In genomic region chr9:86434039-86434726, GRCh38 we compare ENCODE assay signal across 9 cellular contexts.
DNase-seq lines count a peak whose midpoint lies in the region; ATAC-seq and TF ChIP-seq lines count a peak whose summit lies in the region.
"Had no signal": no experiment of that assay in that cellular context is flagged by ENCODE, and none has a peak within 500 bp of the region (broad histone marks: within the 10 kb centered on the region; RNA-seq: fewer than 3 reads in every experiment).

No MANE protein-coding gene starts in this region.

- no peak overlapping the region for H2AK5ac ChIP-seq in IMR-90 (ENCODE audit: low read depth, low read length)

- H4K5ac ChIP-seq in IMR-90 (ENCODE audit: low read depth, low read length): no peak overlapping the region

- H3K9me3 ChIP-seq in IMR-90 (ENCODE audit: control insufficient read depth, insufficient read depth, low read length): no peaks in the 10 kb centered on the region
- peaks cover 3% of the 10 kb centered on the region for H3K9me3 ChIP-seq in SJCRH30 (replicated peaks)
- peaks cover 0 to 12% (median 0%) of the 10 kb centered on the region in 3 donors for H3K9me3 ChIP-seq in esophagus squamous epithelium
- H3K9me3 ChIP-seq in neural cell (ENCODE audit: low read length): no peaks in the 10 kb centered on the region
- H3K9me3 ChIP-seq: neutrophil had no signal

- no peaks in the 10 kb centered on the region for H3K9me2 ChIP-seq in neural cell (ENCODE audit: insufficient read depth, low read length)

- H3K79me2 ChIP-seq in neural cell (replicated peaks; ENCODE audit: insufficient read depth, low read length): no peaks in the 10 kb centered on the region

- no peaks in the 10 kb centered on the region for H3K27me3 Mint-ChIP-seq in activated T-helper 2 cell treated with anti-CD3 and anti-CD28 coated beads, Interferon-gamma antibody, Interleukin-2, Interleukin-4, amounts not matched to agents 10 μg/mL and 5 μg/mL and 100 μg/mL, durations not matched to agents 14 hours and 24 hours and 36 hours (ENCODE audit: low read depth)

- TF ChIP-seq EP300 in neural cell (conservative IDR thresholded peaks at IDR 0.05; ENCODE audit: poor library complexity, severe bottlenecking): no peak

- in situ Hi-C loops in IMR-90 (cut with MboI; ENCODE audit: low sequenced_read_pairs): no loop called here

- TF ChIP-seq RAD21 in IMR-90 (IDR thresholded peaks at IDR 0.05; ENCODE audit: low read length) (peak; percentile 84), neural cell (conservative IDR thresholded peaks at IDR 0.05) (peak; percentile 86)

- no peaks in the 10 kb centered on the region for H3F3A ChIP-seq in neural cell (ENCODE audit: insufficient read depth, low read length, poor library complexity, severe bottlenecking)

- dilution Hi-C loops in IMR-90 (cut with HindIII; ENCODE audit: low sequenced_read_pairs, unreplicated experiment): no loop called here

- no peak overlapping the region for H3K4ac ChIP-seq in IMR-90 (ENCODE audit: low read depth, low read length)

- H2AFZ ChIP-seq in IMR-90 (replicated peaks; ENCODE audit: low read length, poor library complexity) (peak overlapping the region; percentile 63), neural cell (ENCODE audit: low read depth, low read length) (no peak overlapping the region)

- H3K79me1 ChIP-seq in IMR-90 (ENCODE audit: low read depth in 1 of 2, low read length in 2 of 2): no peaks in the 10 kb centered on the region

- peak overlapping the region; percentile 10; the same call in 1 of the 2 replicates for H3K18ac ChIP-seq in IMR-90 (ENCODE audit: low read depth, low read length)

- no peak overlapping the region for H2AK9ac ChIP-seq in IMR-90 (replicated peaks; ENCODE audit: low read depth, low read length, poor library complexity)

- H2BK20ac ChIP-seq in IMR-90 (ENCODE audit: low read depth, low read length): 0 out of 2 replicates have a peak overlapping the region, but pooled peaks have one; percentile 2

- TF ChIP-seq POLR2A in IMR-90 (IDR thresholded peaks at IDR 0.05; ENCODE audit: low read depth, low read length): no peak
- TF ChIP-seq POLR2A in esophagus squamous epithelium (IDR thresholded peaks at IDR 0.05): no peak

- no peak overlapping the region for H2BK15ac ChIP-seq in IMR-90 (ENCODE audit: low read depth, low read length)

- H3K27me3 ChIP-seq in IMR-90 (ENCODE audit: control insufficient read depth, insufficient read depth, low read length) (no peaks in the 10 kb centered on the region), SJCRH30 (no peaks in the 10 kb centered on the region), esophagus squamous epithelium (peaks cover 0 to 2% (median 0%) of the 10 kb centered on the region in 4 donors), neural cell (ENCODE audit: insufficient read depth, low read depth, low read length) (no peaks in the 10 kb centered on the region)
- H3K27me3 ChIP-seq: neutrophil had no signal

- H3K4me1 Mint-ChIP-seq in activated T-helper 2 cell treated with anti-CD3 and anti-CD28 coated beads, Interferon-gamma antibody, Interleukin-2, Interleukin-4, amounts not matched to agents 10 μg/mL and 5 μg/mL and 100 μg/mL, durations not matched to agents 14 hours and 24 hours and 36 hours (ENCODE audit: low read depth): no peaks in the 10 kb centered on the region

- H3K4me3 ChIP-seq in IMR-90 (ENCODE audit: insufficient read depth, low read depth, low read length): no peak overlapping the region; the same call in 1 of the 2 replicates
- H3K4me3 ChIP-seq in SJCRH30: peak overlapping the region; percentile 6; the same call in 1 of the 2 replicates
- peak overlapping the region in 1 of 4 donors; percentile 1 for H3K4me3 ChIP-seq in esophagus squamous epithelium
- no peak overlapping the region for H3K4me3 ChIP-seq in neural cell (ENCODE audit: low read length)

- H3K4me2 ChIP-seq in IMR-90 (ENCODE audit: low read depth, low read length) (peak overlapping the region; percentile 62), neural cell (ENCODE audit: low read length) (no peak overlapping the region)

- WGBS in IMR-90 (ENCODE audit: extremely low coverage in 2 of 2, insufficient read length in 1 of 2), 2 experiments: 20% methylated on average over 1 of the region's 9 CpGs; no CpG with 5 or more reads in 1 of the 2 experiments
- WGBS in esophagus squamous epithelium, 2 donors: 9 to 32% methylated on average over 8 to 9 of the region's 9 CpGs

- H3K36me3 Mint-ChIP-seq in activated T-helper 2 cell treated with anti-CD3 and anti-CD28 coated beads, Interferon-gamma antibody, Interleukin-2, Interleukin-4, amounts not matched to agents 10 μg/mL and 5 μg/mL and 100 μg/mL, durations not matched to agents 14 hours and 24 hours and 36 hours (ENCODE audit: low read depth): no peaks in the 10 kb centered on the region

- CTCF ChIA-PET in IMR-90 (lab: Yijun Ruan, JAX): interaction anchor here (0.5 to 3.1 kb wide), 21 partner anchors 10 to 1607 kb away, joined by 3 to 20 read pairs (median 4); no protein-coding TSS in a partner anchor

- H3K56ac ChIP-seq in IMR-90 (ENCODE audit: extremely low read depth, insufficient read depth, low read length): no peak overlapping the region

- intact Hi-C loops in IMR-90 (cut with micrococcal nuclease): loop anchor here (1.0 to 5.0 kb wide), 5 partner anchors 41 to 1228 kb away; partner anchors contain the start of gene GAS1
- intact Hi-C loops in esophagus squamous epithelium (cut with DNase I): no loop called here
- intact Hi-C loops in activated T-helper 2 cell treated with anti-CD3 and anti-CD28 coated beads, Interferon-gamma antibody, Interleukin-2, Interleukin-4, amounts not matched to agents 10 μg/mL and 5 μg/mL and 100 μg/mL, durations not matched to agents 14 hours and 24 hours and 36 hours (cut with micrococcal nuclease): loop anchor here (1.0 kb wide), 1 partner anchor 890 kb away; no protein-coding TSS in a partner anchor

- no peak overlapping the region for H3K4me3 Mint-ChIP-seq in activated T-helper 2 cell treated with anti-CD3 and anti-CD28 coated beads, Interferon-gamma antibody, Interleukin-2, Interleukin-4, amounts not matched to agents 10 μg/mL and 5 μg/mL and 100 μg/mL, durations not matched to agents 14 hours and 24 hours and 36 hours (ENCODE audit: low read depth)

- no peaks in the 10 kb centered on the region for H3K4me1 ChIP-seq in IMR-90 (ENCODE audit: control insufficient read depth, insufficient read depth, low read length)
- peaks cover 16% of the 10 kb centered on the region for H3K4me1 ChIP-seq in SJCRH30
- peaks cover 0 to 8% (median 0%) of the 10 kb centered on the region in 3 donors for H3K4me1 ChIP-seq in esophagus squamous epithelium

- H4K91ac ChIP-seq in IMR-90 (ENCODE audit: insufficient read depth, low read depth, low read length): no peak overlapping the region

- TF ChIP-seq CTCF in IMR-90 (conservative IDR thresholded peaks at IDR 0.05; ENCODE audit: low read depth, low read length) (peak; percentile 89), esophagus squamous epithelium (IDR thresholded peaks at IDR 0.05) (peak; percentile 24 to 78 (median 72)), neural cell (IDR thresholded peaks at IDR 0.05; ENCODE audit: poor library complexity, severe bottlenecking) (peak; percentile 89)

- H3K9ac ChIP-seq in IMR-90 (ENCODE audit: low read depth, low read length): no peak overlapping the region
- no peak overlapping the region for H3K9ac ChIP-seq in neural cell (ENCODE audit: low read length)

- H4K8ac ChIP-seq in IMR-90 (ENCODE audit: low read depth in 2 of 2, low read length in 2 of 2): no peak overlapping the region; a peak in 1 of 4 replicates

- H3K27ac ChIP-seq in IMR-90 (ENCODE audit: insufficient read depth, low read length): peak overlapping the region; percentile 21; the same call in 1 of the 2 replicates
- H3K27ac ChIP-seq in SJCRH30: peak overlapping the region; percentile 64
- peak overlapping the region in 2 of 4 donors; percentile 42 to 45 for H3K27ac ChIP-seq in esophagus squamous epithelium
- no peak overlapping the region for H3K27ac ChIP-seq in neural cell (ENCODE audit: low read length)
- H3K27ac ChIP-seq: neutrophil had no signal

- H3K36me3 ChIP-seq in IMR-90 (ENCODE audit: control insufficient read depth, insufficient read depth, low read length) (no peaks in the 10 kb centered on the region), SJCRH30 (no peaks in the 10 kb centered on the region), esophagus squamous epithelium (no peaks in the 10 kb centered on the region), neural cell (ENCODE audit: insufficient read depth, low read length) (no peaks in the 10 kb centered on the region)
- H3K36me3 ChIP-seq: neutrophil had no signal

- POLR2A ChIA-PET in IMR-90 (lab: Charles Lee; ENCODE audit: unreplicated experiment): no interaction called here

- H2BK5ac ChIP-seq in IMR-90 (ENCODE audit: low read depth, low read length, poor library complexity, severe bottlenecking): no peak overlapping the region

- DNase-seq in DMS53 (lab: John Stamatoyannopoulos, UW) (peak; percentile 59), IMR-90 (peak; percentile 79), SJCRH30 (peak; percentile 93 to 96), esophagus squamous epithelium (lab: John Stamatoyannopoulos, UW) (no peak)
- no peak for DNase-seq in activated T-helper 2 cell treated with anti-CD3 and anti-CD28 coated beads, Interferon-gamma antibody, Interleukin-2, Interleukin-4, amounts not matched to agents 10 μg/mL and 5 μg/mL and 100 μg/mL, durations not matched to agents 14 hours and 24 hours and 36 hours (ENCODE audit: low spot score)

- H3K14ac ChIP-seq in IMR-90 (replicated peaks; ENCODE audit: low read depth, low read length): no peak overlapping the region

- no peak overlapping the region for H3K23ac ChIP-seq in IMR-90 (ENCODE audit: low read depth, low read length)

- H3K27ac Mint-ChIP-seq in activated T-helper 2 cell treated with anti-CD3 and anti-CD28 coated beads, Interferon-gamma antibody, Interleukin-2, Interleukin-4, amounts not matched to agents 10 μg/mL and 5 μg/mL and 100 μg/mL, durations not matched to agents 14 hours and 24 hours and 36 hours: no peak overlapping the region

- H3K9me1 ChIP-seq in IMR-90 (ENCODE audit: insufficient read depth, low read length): no peaks in the 10 kb centered on the region

- no peaks in the 10 kb centered on the region for H4K20me1 ChIP-seq in IMR-90 (ENCODE audit: insufficient read depth, low read length)
- no peaks in the 10 kb centered on the region for H4K20me1 ChIP-seq in neural cell (ENCODE audit: insufficient read depth)

- no TSS peak for BruUV-seq in IMR-90 (replicated peaks; lab: Mats Ljungman, UMichigan)

- no peak overlapping the region for H2BK120ac ChIP-seq in IMR-90 (ENCODE audit: low read depth, low read length)

- H3K9me3 Mint-ChIP-seq in activated T-helper 2 cell treated with anti-CD3 and anti-CD28 coated beads, Interferon-gamma antibody, Interleukin-2, Interleukin-4, amounts not matched to agents 10 μg/mL and 5 μg/mL and 100 μg/mL, durations not matched to agents 14 hours and 24 hours and 36 hours: no peaks in the 10 kb centered on the region

- ATAC-seq in IMR-90 (ENCODE audit: low read depth) (peak; percentile 93), HG03175 (IDR thresholded peaks at IDR 0.05; ENCODE audit: unreplicated experiment) (no peak), HG03565 (IDR thresholded peaks at IDR 0.05; ENCODE audit: unreplicated experiment) (no peak)

TF ChIP-seq in IMR-90, 13 proteins besides CTCF, POLR2A, EP300 and RAD21 (continues in another document):
- TF ChIP-seq FOS (IDR thresholded peaks at IDR 0.05; ENCODE audit: low read depth, low read length): no peak; the same call in 1 of the 2 replicates

TF ChIP-seq in neural cell, 6 proteins besides CTCF, POLR2A, EP300 and RAD21 (continues in another document):
- TF ChIP-seq SMC3 (conservative IDR thresholded peaks at IDR 0.05; ENCODE audit: poor library complexity): peak; percentile 88

Comparison
In these comparisons a context has a peak if more than half of its experiments do, and no peak if none do; other contexts are left out.
1. DNase-seq: peak in DMS53 (single experiment), IMR-90 (single experiment) and SJCRH30 (2 of 2); none in esophagus squamous epithelium (single experiment) and activated T-helper 2 cell treated with anti-CD3 and anti-CD28 coated beads, Interferon-gamma antibody, Interleukin-2, Interleukin-4, amounts not matched to agents 10 μg/mL and 5 μg/mL and 100 μg/mL, durations not matched to agents 14 hours and 24 hours and 36 hours (single experiment).
2. Peak in every context shown above with its lines, with median percentiles within 50 percentile points of each other: CTCF ChIP-seq.